8 cellular contexts compared by ENCODE assay signal in the genomic region with DNA sequence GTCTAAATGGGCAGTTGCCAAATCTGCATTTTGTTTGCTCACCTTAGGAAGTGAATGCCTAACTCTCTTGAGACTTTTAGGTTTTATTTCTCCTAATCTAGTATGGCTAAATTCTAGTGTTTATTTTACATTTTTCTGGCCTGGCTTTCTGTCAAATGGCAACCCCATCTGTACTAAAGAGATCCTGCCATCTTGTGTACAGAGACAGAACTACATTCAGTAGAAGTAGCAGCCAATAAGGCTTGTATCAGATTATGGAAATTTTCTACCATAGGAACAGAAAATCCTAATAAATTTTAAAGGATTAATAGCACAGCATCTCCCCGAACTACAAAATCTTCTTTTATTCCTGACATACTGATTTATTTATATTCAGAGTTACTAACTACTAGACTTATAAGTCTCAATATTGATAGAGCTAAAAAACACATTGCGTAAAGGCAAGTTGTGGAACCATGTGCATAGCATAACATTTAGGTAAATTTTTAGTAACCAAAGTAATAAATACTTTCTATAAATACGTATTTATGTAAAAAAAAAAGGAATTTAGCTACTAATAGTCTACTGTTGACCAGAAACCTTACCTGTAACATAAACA.
DNase-seq lines count a peak whose midpoint lies in the region.

No MANE protein-coding gene starts in this region.

- H3K4me3 ChIP-seq in skeletal muscle cell (ENCODE audit: low read depth, low read length) = no peak overlapping the region

- DNase-seq in NOMO-1 (lab: John Stamatoyannopoulos, UW; ENCODE audit: unreplicated experiment in 2 of 2) = peak; percentile 16 to 62
- no peak for DNase-seq in NOMO-1 treated with dmso at 0.1 percent for 144 hours (lab: John Stamatoyannopoulos, UW; ENCODE audit: unreplicated experiment)
- DNase-seq in HCEC 1CT = peak; percentile 37
- peak; percentile 55 for DNase-seq in LoVo (ENCODE audit: low spot score)
- DNase-seq in SW480 (ENCODE audit: low spot score) = peak; percentile 25
- peak; percentile 80 for DNase-seq in globus pallidus (ENCODE audit: low spot score)
- DNase-seq in skeletal muscle cell (ENCODE audit: low read depth) = peak; percentile 12
- no peak for DNase-seq in GOT3 (lab: John Stamatoyannopoulos, UW)

Comparison
In these comparisons a context has a peak if more than half of its experiments do, and no peak if none do; other contexts are left out.
1. DNase-seq: peak in NOMO-1 (2 of 2), HCEC 1CT (single experiment), LoVo (single experiment), SW480 (single experiment), globus pallidus (single experiment) and skeletal muscle cell (single experiment); none in NOMO-1 treated with dmso at 0.1 percent for 144 hours (single experiment) and GOT3 (single experiment).